13 cellular contexts compared by ENCODE assay signal in genomic region chrX:72271812-72272211, GRCh38. TPM values are rescaled to one million over a fixed set of nuclear protein-coding genes. Genes with fewer than 3 reads are reported as not detected.
DNase-seq lines count a peak whose midpoint lies in the region; ATAC-seq and TF ChIP-seq lines count a peak whose summit lies in the region.
"Had no signal": no experiment of that assay in that cellular context is flagged by ENCODE, and none has a peak within 500 bp of the region (broad histone marks: within the 10 kb centered on the region; RNA-seq: fewer than 3 reads in every experiment).

No MANE protein-coding gene starts in this region.

- POLR2A ChIA-PET in activated CD8-positive, alpha-beta T cell treated with anti-CD3 and anti-CD28 coated beads, Interleukin-2, amount 10 ng/mL, durations not matched to agents 7 days and 5 days (lab: Charles Lee), result interaction anchor here (0.7 kb wide), 1 partner anchor 1176 kb away, joined by 3 read pairs; no protein-coding TSS in a partner anchor

- TF ChIP-seq CTCF in mesothelial cell of epicardium (IDR thresholded peaks at IDR 0.05; ENCODE audit: unreplicated experiment) (no peak), WERI-Rb-1 (IDR thresholded peaks at IDR 0.05; ENCODE audit: low read depth, low read length) (no peak)

- no peak overlapping the region for H3K4me3 ChIP-seq in CD4-positive, CD25-positive, alpha-beta regulatory T cell (ENCODE audit: low read depth, low read length)
- H3K4me3 ChIP-seq in GM23248, result no peak overlapping the region
- no peak overlapping the region for H3K4me3 ChIP-seq in WERI-Rb-1 (ENCODE audit: low read depth, low read length)
- H3K4me3 ChIP-seq: right atrium auricular region had no signal

- no peaks in the 10 kb centered on the region for H3K9me3 ChIP-seq in CD4-positive, CD25-positive, alpha-beta regulatory T cell (ENCODE audit: control insufficient read depth in 2 of 2, low read length in 2 of 2)
- H3K9me3 ChIP-seq in GM23248 (ENCODE audit: low read depth), result no peaks in the 10 kb centered on the region
- H3K9me3 ChIP-seq in WERI-Rb-1 (ENCODE audit: severe bottlenecking), result no peaks in the 10 kb centered on the region
- H3K9me3 ChIP-seq: right atrium auricular region had no signal

- no peak overlapping the region for H2AFZ ChIP-seq in GM23248

- peaks cover 81% of the 10 kb centered on the region for H3F3A ChIP-seq in GM23248 (ENCODE audit: insufficient read depth)

- H3K4me1 Mint-ChIP-seq in CD4-positive, CD25-positive, alpha-beta regulatory T cell, result peaks cover 16 to 55% (median 28%) of the 10 kb centered on the region in 4 donors
- H3K4me1 Mint-ChIP-seq in activated CD8-positive, alpha-beta T cell treated with anti-CD3 and anti-CD28 coated beads, Interleukin-2, amount 10 ng/mL, durations not matched to agents 7 days and 5 days (ENCODE audit: low read depth), result peaks cover 50% of the 10 kb centered on the region
- H3K4me1 Mint-ChIP-seq in mesothelial cell of epicardium, result peaks cover 43% of the 10 kb centered on the region

- H3K4me3 Mint-ChIP-seq in CD4-positive, CD25-positive, alpha-beta regulatory T cell, result peak overlapping the region in 2 of 4 donors; percentile 0 to 87
- no peak overlapping the region for H3K4me3 Mint-ChIP-seq in activated CD8-positive, alpha-beta T cell treated with anti-CD3 and anti-CD28 coated beads, Interleukin-2, amount 10 ng/mL, durations not matched to agents 7 days and 5 days
- H3K4me3 Mint-ChIP-seq in mesothelial cell of epicardium, result no peak overlapping the region
- H3K4me3 Mint-ChIP-seq: endodermal cell had no signal

- no peak for DNase-seq in CD4-positive, CD25-positive, alpha-beta regulatory T cell
- DNase-seq in GM23248 (no peak), mesothelial cell of epicardium (ENCODE audit: low spot score in 2 of 2, unreplicated experiment in 2 of 2) (no peak), GF-D8 (lab: John Stamatoyannopoulos, UW) (no peak), WERI-Rb-1 (no peak)
- no peak for DNase-seq in activated CD8-positive, alpha-beta T cell treated with anti-CD3 and anti-CD28 coated beads, Interleukin-2, amount 10 ng/mL, durations not matched to agents 7 days and 5 days
- DNase-seq: endodermal cell, NCI-H1048, NCI-H446 had no signal

- in situ Hi-C loops in GM23248 (cut with MboI), result no loop called here

- no peaks in the 10 kb centered on the region for H3K27me3 ChIP-seq in CD4-positive, CD25-positive, alpha-beta regulatory T cell (ENCODE audit: control insufficient read depth, insufficient read depth, low read length)
- no peaks in the 10 kb centered on the region for H3K27me3 ChIP-seq in GM23248 (replicated peaks; ENCODE audit: insufficient read depth)
- H3K27me3 ChIP-seq in WERI-Rb-1 (ENCODE audit: insufficient read depth, low read depth, severe bottlenecking), result no peaks in the 10 kb centered on the region
- H3K27me3 ChIP-seq: right atrium auricular region had no signal

- peaks cover 69% of the 10 kb centered on the region for H3K36me3 Mint-ChIP-seq in CD4-positive, CD25-positive, alpha-beta regulatory T cell
- peaks cover 63% of the 10 kb centered on the region for H3K36me3 Mint-ChIP-seq in activated CD8-positive, alpha-beta T cell treated with anti-CD3 and anti-CD28 coated beads, Interleukin-2, amount 10 ng/mL, durations not matched to agents 7 days and 5 days (ENCODE audit: low read depth)
- H3K36me3 Mint-ChIP-seq in mesothelial cell of epicardium, result peaks cover 48% of the 10 kb centered on the region

- CTCF ChIA-PET in activated CD8-positive, alpha-beta T cell treated with anti-CD3 and anti-CD28 coated beads, Interleukin-2, amount 10 ng/mL, durations not matched to agents 7 days and 5 days (lab: Charles Lee), result no interaction called here

- no peaks in the 10 kb centered on the region for H3K9me2 ChIP-seq in GM23248 (ENCODE audit: insufficient read depth)

- H3K36me3 ChIP-seq in CD4-positive, CD25-positive, alpha-beta regulatory T cell (ENCODE audit: control insufficient read depth, insufficient read depth, low read length), result peaks cover 60% of the 10 kb centered on the region
- peaks cover 44% of the 10 kb centered on the region for H3K36me3 ChIP-seq in GM23248 (ENCODE audit: low read depth)
- H3K36me3 ChIP-seq in WERI-Rb-1, result peaks cover 97% of the 10 kb centered on the region

- H3K9me3 Mint-ChIP-seq in CD4-positive, CD25-positive, alpha-beta regulatory T cell, result no peaks in the 10 kb centered on the region
- no peaks in the 10 kb centered on the region for H3K9me3 Mint-ChIP-seq in activated CD8-positive, alpha-beta T cell treated with anti-CD3 and anti-CD28 coated beads, Interleukin-2, amount 10 ng/mL, durations not matched to agents 7 days and 5 days (ENCODE audit: insufficient read depth)
- no peaks in the 10 kb centered on the region for H3K9me3 Mint-ChIP-seq in mesothelial cell of epicardium
- H3K9me3 Mint-ChIP-seq: endodermal cell had no signal

- peaks cover 8% of the 10 kb centered on the region; the same call in 1 of the 2 replicates for H4K20me1 ChIP-seq in GM23248 (ENCODE audit: insufficient read depth)

- H3K79me2 ChIP-seq in GM23248 (ENCODE audit: insufficient read depth), result peaks cover 42% of the 10 kb centered on the region

- H3K4me2 ChIP-seq in GM23248 (ENCODE audit: unreplicated experiment), result no peak overlapping the region

- WGBS in GM23248 (ENCODE audit: low coverage in 1 of 2, low lambda C conversion rate in 2 of 2, missing lambda C conversion rate in 2 of 2), 2 experiments, result 70 to 78% methylated on average over 3 of the region's 3 CpGs

- no peak overlapping the region for H3K27ac ChIP-seq in CD4-positive, CD25-positive, alpha-beta regulatory T cell (ENCODE audit: insufficient read depth, low read length, poor library complexity, severe bottlenecking)
- H3K27ac ChIP-seq in GM23248, result 0 out of 2 replicates have a peak overlapping the region, but pooled peaks have one; percentile 37
- no peak overlapping the region for H3K27ac ChIP-seq in WERI-Rb-1
- H3K27ac ChIP-seq: right atrium auricular region had no signal

- no peak for ATAC-seq in CD4-positive, CD25-positive, alpha-beta regulatory T cell (ENCODE audit: low read depth in 2 of 2)
- no peak for ATAC-seq in activated CD8-positive, alpha-beta T cell treated with anti-CD3 and anti-CD28 coated beads, Interleukin-2, amount 10 ng/mL, durations not matched to agents 7 days and 5 days
- ATAC-seq in HG03442 (IDR thresholded peaks at IDR 0.05; ENCODE audit: unreplicated experiment), result no peak

- no peaks in the 10 kb centered on the region for H3K27me3 Mint-ChIP-seq in CD4-positive, CD25-positive, alpha-beta regulatory T cell
- no peaks in the 10 kb centered on the region for H3K27me3 Mint-ChIP-seq in activated CD8-positive, alpha-beta T cell treated with anti-CD3 and anti-CD28 coated beads, Interleukin-2, amount 10 ng/mL, durations not matched to agents 7 days and 5 days (ENCODE audit: low read depth)
- no peaks in the 10 kb centered on the region for H3K27me3 Mint-ChIP-seq in mesothelial cell of epicardium (ENCODE audit: low read depth)

- H3K4me1 ChIP-seq in CD4-positive, CD25-positive, alpha-beta regulatory T cell (ENCODE audit: control insufficient read depth, insufficient read depth, low read length, poor library complexity, severe bottlenecking), result peaks cover 25% of the 10 kb centered on the region
- peaks cover 53% of the 10 kb centered on the region for H3K4me1 ChIP-seq in GM23248 (ENCODE audit: insufficient read depth)

- peak overlapping the region in 2 of 3 donors; percentile 55 to 72 for H3K27ac Mint-ChIP-seq in CD4-positive, CD25-positive, alpha-beta regulatory T cell
- peak overlapping the region; percentile 56 for H3K27ac Mint-ChIP-seq in activated CD8-positive, alpha-beta T cell treated with anti-CD3 and anti-CD28 coated beads, Interleukin-2, amount 10 ng/mL, durations not matched to agents 7 days and 5 days
- peak overlapping the region; percentile 71 for H3K27ac Mint-ChIP-seq in mesothelial cell of epicardium
- H3K27ac Mint-ChIP-seq: endodermal cell had no signal

- H3K9ac ChIP-seq in GM23248, result no peak overlapping the region

RNA-seq across cellular contexts. Expression of gene RPS4X, which starts 5.2 kb away (rescaled TPM):
- 1,376 TPM for total RNA-seq in CD4-positive, CD25-positive, alpha-beta regulatory T cell
- 100 to 1,000 TPM; 478 to 996 (median 885) TPM for polyA plus RNA-seq in CD4-positive, CD25-positive, alpha-beta regulatory T cell
- total RNA-seq in GM23248 (2014; rRNA removed; shearing (Covaris generic)), result 511 and 581 TPM in 2 replicates
- polyA plus RNA-seq in GM23248 (2016; fragmentation: Nextera tagmentation; extraction: Ambion mirVana), result 160 and 165 TPM in 2 replicates
- 100 to 1,000 TPM; 848 to 853 TPM for total RNA-seq in activated CD8-positive, alpha-beta T cell treated with anti-CD3 and anti-CD28 coated beads, Interleukin-2, amount 10 ng/mL, durations not matched to agents 7 days and 5 days
- 1,669 to 1,774 TPM (median 1,760 TPM) in 3 replicates for total RNA-seq in mesothelial cell of epicardium

RNA-seq across cellular contexts. Expression of gene ERCC6L, which starts 33.0 kb away (rescaled TPM):
- 0.64 TPM for total RNA-seq in CD4-positive, CD25-positive, alpha-beta regulatory T cell
- under 1 TPM; 0.52 to 0.94 (median 0.64) TPM for polyA plus RNA-seq in CD4-positive, CD25-positive, alpha-beta regulatory T cell
- total RNA-seq in GM23248 (2014; rRNA removed; shearing (Covaris generic)), result 1.9 and 3.0 TPM in 2 replicates
- polyA plus RNA-seq in GM23248 (2016; fragmentation: Nextera tagmentation; extraction: Ambion mirVana), result 2.1 and 2.4 TPM in 2 replicates
- 10 to 100 TPM; 13.8 to 14.4 TPM for total RNA-seq in activated CD8-positive, alpha-beta T cell treated with anti-CD3 and anti-CD28 coated beads, Interleukin-2, amount 10 ng/mL, durations not matched to agents 7 days and 5 days
- total RNA-seq in mesothelial cell of epicardium, result 2.4 to 3.0 TPM (median 2.8 TPM) in 3 replicates

RNA-seq across cellular contexts. Expression of gene CITED1, which starts 33.9 kb away (rescaled TPM):
- 1.4 TPM for total RNA-seq in CD4-positive, CD25-positive, alpha-beta regulatory T cell
- polyA plus RNA-seq in CD4-positive, CD25-positive, alpha-beta regulatory T cell, result not detected
- total RNA-seq in GM23248 (2014; rRNA removed; shearing (Covaris generic)), result not detected in 2 replicates
- polyA plus RNA-seq in GM23248 (2016; fragmentation: Nextera tagmentation; extraction: Ambion mirVana), result 0.25 TPM in 1 of 2 replicates, not detected in the other
- total RNA-seq in activated CD8-positive, alpha-beta T cell treated with anti-CD3 and anti-CD28 coated beads, Interleukin-2, amount 10 ng/mL, durations not matched to agents 7 days and 5 days, result not detected
- total RNA-seq in mesothelial cell of epicardium, result 1.4 to 2.8 TPM (median 1.6 TPM) in 3 replicates
- total RNA-seq: HT1080, kidney epithelial cell had no signal
